10 cellular contexts compared by ENCODE assay signal in the genomic region with DNA sequence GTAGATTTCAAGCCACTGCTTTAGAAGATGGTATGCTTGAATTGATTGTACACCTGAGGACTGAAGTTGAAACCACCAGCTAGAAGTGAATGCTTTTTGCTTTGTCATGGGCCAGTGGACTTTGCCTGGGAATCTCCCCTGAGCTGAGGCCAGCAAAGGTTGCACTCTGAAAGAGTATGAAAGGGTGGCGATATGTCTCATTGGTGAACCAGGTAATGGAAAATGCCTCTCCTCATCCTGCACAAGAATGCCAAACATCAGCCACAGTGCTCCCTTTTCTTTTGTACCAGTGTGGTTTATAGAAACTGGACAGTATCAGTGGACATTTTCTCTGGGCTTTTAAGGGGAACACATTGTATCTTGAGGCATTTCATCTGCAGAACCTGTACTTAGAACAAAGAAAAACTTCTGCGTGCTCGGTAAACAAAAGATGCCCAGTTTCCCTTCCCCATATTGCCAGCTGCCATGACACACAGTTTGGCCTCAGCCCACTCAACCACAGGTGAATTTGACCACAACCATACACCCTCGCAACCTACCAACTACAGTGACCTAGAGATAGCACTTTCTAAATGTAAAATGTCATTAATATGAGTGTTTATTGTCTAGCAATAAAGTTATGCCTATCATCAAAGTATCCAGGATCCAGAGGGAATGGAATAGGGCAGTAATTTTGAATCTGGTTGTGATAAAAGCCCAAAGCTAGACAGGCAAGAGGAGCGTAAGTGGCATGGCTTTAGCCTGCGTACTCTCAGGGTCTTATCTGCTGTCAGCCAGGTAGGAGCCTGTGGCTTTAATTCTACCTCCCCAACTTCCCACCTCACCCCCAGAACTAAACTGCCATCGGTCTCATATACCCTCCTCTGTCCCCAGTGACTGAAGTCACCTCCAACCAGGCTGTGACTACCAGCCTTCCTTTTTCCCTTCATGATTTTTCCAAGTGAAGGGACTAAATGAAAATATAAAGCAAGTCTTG.
A peak's percentile ranks its signal among the peaks of the same experiment; 100 is the strongest.
DNase-seq lines count a peak whose midpoint lies in the region; ATAC-seq and TF ChIP-seq lines count a peak whose summit lies in the region.
"Had no signal": no experiment of that assay in that cellular context is flagged by ENCODE, and none has a peak within 500 bp of the region (broad histone marks: within the 10 kb centered on the region; RNA-seq: fewer than 3 reads in every experiment).

No MANE protein-coding gene starts in this region.

- no peaks in the 10 kb centered on the region for H3K27me3 Mint-ChIP-seq in stimulated activated naive CD8-positive, alpha-beta T cell treated with anti-CD3 and anti-CD28 coated beads, Interleukin-15, amount 100 ng/mL, for 72 hours

- H3K4me3 ChIP-seq in OCI-LY3 (ENCODE audit: low read length) (peak overlapping the region; percentile 53), breast epithelium (no peak overlapping the region), body of pancreas (no peak overlapping the region)

- no peak for DNase-seq in stimulated activated naive CD8-positive, alpha-beta T cell treated with anti-CD3 and anti-CD28 coated beads, Interleukin-15, Interleukin-2, amounts not matched to agents 100 U/mL and 50 U/mL, for 24 hours
- DNase-seq in stimulated activated naive CD8-positive, alpha-beta T cell treated with anti-CD3 and anti-CD28 coated beads, Interleukin-15, amount 100 ng/mL, for 72 hours: no peak
- DNase-seq in DMS114 treated with DMSO at 0.1 percent for 48 hours (lab: John Stamatoyannopoulos, UW; ENCODE audit: unreplicated experiment) (no peak), breast epithelium (ENCODE audit: low spot score in 2 of 2) (no peak), NCI-H2227 treated with DMSO at 0.1 percent for 48 hours (lab: John Stamatoyannopoulos, UW) (no peak), body of pancreas (no peak)
- DNase-seq: H9 had no signal

- H3K9me3 ChIP-seq in OCI-LY3 (ENCODE audit: insufficient read depth, low read length): peaks cover 3% of the 10 kb centered on the region; the same call in 1 of the 2 replicates
- no peaks in the 10 kb centered on the region for H3K9me3 ChIP-seq in breast epithelium
- no peaks in the 10 kb centered on the region for H3K9me3 ChIP-seq in body of pancreas

- H3K4me1 Mint-ChIP-seq in stimulated activated naive CD8-positive, alpha-beta T cell treated with anti-CD3 and anti-CD28 coated beads, Interleukin-15, amount 100 ng/mL, for 72 hours: no peaks in the 10 kb centered on the region

- peaks cover 0 to 4% of the 10 kb centered on the region in 2 donors for H3K9me3 Mint-ChIP-seq in stimulated activated naive CD8-positive, alpha-beta T cell treated with anti-CD3 and anti-CD28 coated beads, Interleukin-15, amount 100 ng/mL, for 72 hours
- H3K9me3 Mint-ChIP-seq: activated T-helper 1 cell treated with anti-CD3 and anti-CD28 coated beads, Interleukin-12 subunit alpha, Interleukin-12 subunit beta, Interleukin-2, Interleukin-4 antibody, amounts not matched to agents 30 ng/mL and 10 ng/mL and 1 ng/mL, durations not matched to agents 14 hours and 24 hours and 36 hours had no signal

- no peaks in the 10 kb centered on the region for H3K36me3 ChIP-seq in OCI-LY3 (replicated peaks; ENCODE audit: low read depth, low read length)
- H3K36me3 ChIP-seq in breast epithelium: no peaks in the 10 kb centered on the region
- H3K36me3 ChIP-seq in body of pancreas (replicated peaks in 1 of 2; ENCODE audit: insufficient read depth in 1 of 2, low read depth in 2 of 2): no peaks in the 10 kb centered on the region

- ATAC-seq in stimulated activated naive CD8-positive, alpha-beta T cell treated with anti-CD3 and anti-CD28 coated beads, Interleukin-15, Interleukin-2, amounts not matched to agents 100 U/mL and 50 U/mL, for 24 hours: peak; percentile 55
- ATAC-seq in stimulated activated naive CD8-positive, alpha-beta T cell treated with anti-CD3 and anti-CD28 coated beads, Interleukin-15, amount 100 ng/mL, for 72 hours: no peak
- ATAC-seq in HG02973 (IDR thresholded peaks at IDR 0.05; ENCODE audit: unreplicated experiment) (peak; percentile 81), body of pancreas (no peak)

- 88 to 89% methylated on average over 7 of the region's 7 CpGs for WGBS in body of pancreas, 2 donors

- no peak overlapping the region for H3K4me3 Mint-ChIP-seq in stimulated activated naive CD8-positive, alpha-beta T cell treated with anti-CD3 and anti-CD28 coated beads, Interleukin-15, amount 100 ng/mL, for 72 hours
- H3K4me3 Mint-ChIP-seq: activated T-helper 1 cell treated with anti-CD3 and anti-CD28 coated beads, Interleukin-12 subunit alpha, Interleukin-12 subunit beta, Interleukin-2, Interleukin-4 antibody, amounts not matched to agents 30 ng/mL and 10 ng/mL and 1 ng/mL, durations not matched to agents 14 hours and 24 hours and 36 hours; H9 had no signal

- H2AFZ ChIP-seq in OCI-LY3 (ENCODE audit: low read depth, low read length): no peak overlapping the region

- intact Hi-C loops in breast epithelium (cut with DNase I; ENCODE audit: low total_unique reads) (no loop called here), body of pancreas (cut with DNase I) (no loop called here)

- TF ChIP-seq CTCF in OCI-LY3 (IDR thresholded peaks at IDR 0.05; ENCODE audit: low read depth, low read length): no peak
- TF ChIP-seq CTCF in breast epithelium (IDR thresholded peaks at IDR 0.05): no peak
- TF ChIP-seq CTCF in body of pancreas (IDR thresholded peaks at IDR 0.05): no peak

- H4K20me1 ChIP-seq in OCI-LY3 (ENCODE audit: insufficient read depth, low read length): no peaks in the 10 kb centered on the region

- H3K4me2 ChIP-seq in OCI-LY3 (ENCODE audit: low read length): peak overlapping the region; percentile 73

- no peak for TF ChIP-seq POLR2A in breast epithelium (IDR thresholded peaks at IDR 0.05)
- no peak for TF ChIP-seq POLR2A in body of pancreas (IDR thresholded peaks at IDR 0.05)

- H3K79me2 ChIP-seq in OCI-LY3 (ENCODE audit: low read length): no peaks in the 10 kb centered on the region

- no peak overlapping the region for H3K27ac Mint-ChIP-seq in stimulated activated naive CD8-positive, alpha-beta T cell treated with anti-CD3 and anti-CD28 coated beads, Interleukin-15, amount 100 ng/mL, for 72 hours
- H3K27ac Mint-ChIP-seq: activated T-helper 1 cell treated with anti-CD3 and anti-CD28 coated beads, Interleukin-12 subunit alpha, Interleukin-12 subunit beta, Interleukin-2, Interleukin-4 antibody, amounts not matched to agents 30 ng/mL and 10 ng/mL and 1 ng/mL, durations not matched to agents 14 hours and 24 hours and 36 hours had no signal

- H3K9ac ChIP-seq in OCI-LY3 (ENCODE audit: low read length): no peak overlapping the region

- H3K27me3 ChIP-seq in OCI-LY3 (ENCODE audit: low read depth, low read length): no peaks in the 10 kb centered on the region
- H3K27me3 ChIP-seq in breast epithelium: no peaks in the 10 kb centered on the region
- no peaks in the 10 kb centered on the region for H3K27me3 ChIP-seq in body of pancreas

- H3K4me1 ChIP-seq in OCI-LY3 (ENCODE audit: low read length) (peaks cover 39% of the 10 kb centered on the region), breast epithelium (no peaks in the 10 kb centered on the region), body of pancreas (no peaks in the 10 kb centered on the region)

- peak overlapping the region; percentile 51 for H3K27ac ChIP-seq in OCI-LY3 (ENCODE audit: low read length)
- H3K27ac ChIP-seq in breast epithelium: no peak overlapping the region
- H3K27ac ChIP-seq in body of pancreas: no peak overlapping the region

Comparison
In these comparisons a context has a peak if more than half of its experiments do, and no peak if none do; other contexts are left out.
1. ATAC-seq: peak in stimulated activated naive CD8-positive, alpha-beta T cell treated with anti-CD3 and anti-CD28 coated beads, Interleukin-15, Interleukin-2, amounts not matched to agents 100 U/mL and 50 U/mL, for 24 hours (single experiment) and HG02973 (single experiment); none in stimulated activated naive CD8-positive, alpha-beta T cell treated with anti-CD3 and anti-CD28 coated beads, Interleukin-15, amount 100 ng/mL, for 72 hours (single experiment) and body of pancreas (single experiment).